ENCODE assay signal across 9 cellular contexts in the genomic region with DNA sequence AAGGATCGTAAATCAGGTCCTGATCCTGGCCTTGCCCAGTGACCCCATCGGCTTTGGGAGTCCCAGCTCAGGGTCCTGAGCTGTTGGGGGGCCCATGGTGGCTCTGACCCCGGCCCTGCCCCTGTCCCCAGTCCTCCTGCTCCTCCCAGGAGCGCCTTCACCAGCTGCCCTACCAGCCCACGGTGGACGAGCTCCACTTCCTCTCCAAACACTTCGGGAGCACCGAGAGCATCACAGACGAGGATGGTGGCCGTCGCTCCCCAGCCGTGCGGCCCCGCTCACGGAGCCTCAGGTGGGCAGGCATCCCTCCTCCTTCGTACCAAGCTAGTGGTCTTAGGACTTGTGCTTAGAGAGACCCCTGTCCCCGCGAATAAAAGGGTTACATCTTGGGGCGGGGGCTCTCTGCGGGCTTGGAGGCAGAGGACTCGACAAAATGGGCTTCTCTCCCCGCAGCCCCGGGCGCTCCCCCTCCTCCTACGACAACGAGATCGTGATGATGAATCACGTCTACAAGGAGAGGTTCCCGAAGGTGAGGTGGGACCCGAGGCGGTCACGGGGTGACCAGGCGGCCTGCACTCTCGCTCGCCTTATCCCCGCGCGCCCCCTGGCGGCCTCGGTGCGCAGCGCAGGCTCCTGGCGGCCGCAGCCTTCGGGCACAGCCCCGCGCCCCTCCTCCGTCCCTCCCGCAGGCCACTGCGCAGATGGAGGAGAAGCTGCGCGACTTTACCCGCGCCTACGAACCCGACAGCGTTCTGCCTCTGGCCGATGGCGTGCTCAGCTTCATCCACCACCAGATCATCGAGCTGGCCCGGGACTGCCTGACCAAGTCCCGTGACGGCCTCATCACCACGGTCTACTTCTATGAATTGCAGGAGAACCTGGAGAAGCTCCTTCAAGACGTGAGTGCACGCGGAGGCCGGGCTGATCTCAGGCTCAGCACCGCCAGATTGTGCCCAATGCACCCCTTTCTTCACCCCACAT. TPM values are rescaled to one million over a fixed set of nuclear protein-coding genes. Genes with fewer than 3 reads are reported as not detected.
DNase-seq lines count a peak whose midpoint lies in the region; ATAC-seq, FAIRE-seq and TF ChIP-seq lines count a peak whose summit lies in the region.
"Had no signal": no experiment of that assay in that cellular context is flagged by ENCODE, and none has a peak within 500 bp of the region (broad histone marks: within the 10 kb centered on the region; RNA-seq: fewer than 3 reads in every experiment).

No MANE protein-coding gene starts in this region.

- H3K27me3 Mint-ChIP-seq in activated T-cell treated with anti-CD3 and anti-CD28 coated beads, Interleukin-2, amount 50 U/mL, for 72 hours (ENCODE audit: low read depth) = peaks cover 30% of the 10 kb centered on the region
- H3K27me3 Mint-ChIP-seq in natural killer cell (ENCODE audit: low read depth in 2 of 2) = peaks cover 7 to 12% of the 10 kb centered on the region in 2 donors
- peaks cover 45% of the 10 kb centered on the region for H3K27me3 Mint-ChIP-seq in stimulated activated memory B cell treated with anti-CD40 and anti-IgM and Interleukin-4, amounts not matched to agents 10 μg/mL and 1 μg/mL and 100 μg/mL, for 72 hours

- TF ChIP-seq CTCF in esophagus squamous epithelium (IDR thresholded peaks at IDR 0.05) = peak; percentile 97 to 99 (median 99)
- peak; percentile 100 for TF ChIP-seq CTCF in natural killer cell (IDR thresholded peaks at IDR 0.05)

- H3K4me1 ChIP-seq in esophagus squamous epithelium = peaks cover 0 to 11% (median 9%) of the 10 kb centered on the region in 3 donors

- peak overlapping the region; percentile 81 to 86 for H3K4me3 Mint-ChIP-seq in activated T-cell treated with anti-CD3 and anti-CD28 coated beads, Interleukin-2, amount 50 U/mL, for 72 hours
- no peak overlapping the region for H3K4me3 Mint-ChIP-seq in natural killer cell
- H3K4me3 Mint-ChIP-seq in stimulated activated memory B cell treated with anti-CD40 and anti-IgM and Interleukin-4, amounts not matched to agents 10 μg/mL and 1 μg/mL and 100 μg/mL, for 72 hours = peak overlapping the region; percentile 60

- DNase-seq in GM04504 (ENCODE audit: low read depth) = peak; percentile 51
- peak; percentile 92 for DNase-seq in HTR-8/SVneo (ENCODE audit: insufficient read length, low spot score)
- peak; percentile 73 for DNase-seq in RCC 7860 (ENCODE audit: low spot score)
- DNase-seq in activated T-cell treated with anti-CD3 and anti-CD28 coated beads, Interleukin-2, amount 50 U/mL, for 72 hours = peak; percentile 91 to 96
- DNase-seq in esophagus squamous epithelium (lab: John Stamatoyannopoulos, UW) = no peak
- DNase-seq in natural killer cell = peak; percentile 88
- DNase-seq in NCI-H446 treated with DMSO at 0.1 percent for 48 hours (lab: John Stamatoyannopoulos, UW) = no peak

- H3K9me3 Mint-ChIP-seq in activated T-cell treated with anti-CD3 and anti-CD28 coated beads, Interleukin-2, amount 50 U/mL, for 72 hours = no peaks in the 10 kb centered on the region
- no peaks in the 10 kb centered on the region for H3K9me3 Mint-ChIP-seq in natural killer cell
- no peaks in the 10 kb centered on the region for H3K9me3 Mint-ChIP-seq in stimulated activated memory B cell treated with anti-CD40 and anti-IgM and Interleukin-4, amounts not matched to agents 10 μg/mL and 1 μg/mL and 100 μg/mL, for 72 hours

- H3K27ac ChIP-seq in esophagus squamous epithelium = no peak overlapping the region

- FAIRE-seq in HTR-8/SVneo (lab: Jason Lieb, UNC) = peak; percentile 89
- no peak for FAIRE-seq in RCC 7860 (lab: Jason Lieb, UNC)

- peaks cover 16% of the 10 kb centered on the region for H3K4me1 Mint-ChIP-seq in activated T-cell treated with anti-CD3 and anti-CD28 coated beads, Interleukin-2, amount 50 U/mL, for 72 hours (ENCODE audit: low read depth)
- peaks cover 6 to 7% of the 10 kb centered on the region in 2 donors for H3K4me1 Mint-ChIP-seq in natural killer cell
- H3K4me1 Mint-ChIP-seq in stimulated activated memory B cell treated with anti-CD40 and anti-IgM and Interleukin-4, amounts not matched to agents 10 μg/mL and 1 μg/mL and 100 μg/mL, for 72 hours = peaks cover 9% of the 10 kb centered on the region

- H3K4me3 ChIP-seq in esophagus squamous epithelium = peak overlapping the region in 2 of 4 donors; percentile 19 to 50

- H3K27ac Mint-ChIP-seq in activated T-cell treated with anti-CD3 and anti-CD28 coated beads, Interleukin-2, amount 50 U/mL, for 72 hours = no peak overlapping the region
- peak overlapping the region in 1 of 2 donors; percentile 69 for H3K27ac Mint-ChIP-seq in natural killer cell
- no peak overlapping the region for H3K27ac Mint-ChIP-seq in stimulated activated memory B cell treated with anti-CD40 and anti-IgM and Interleukin-4, amounts not matched to agents 10 μg/mL and 1 μg/mL and 100 μg/mL, for 72 hours

- no peak for TF ChIP-seq POLR2A in esophagus squamous epithelium (IDR thresholded peaks at IDR 0.05)

- ATAC-seq in activated T-cell treated with anti-CD3 and anti-CD28 coated beads, Interleukin-2, amount 50 U/mL, for 72 hours (replicated peaks in 1 of 2) = peak; percentile 97 to 98
- ATAC-seq in natural killer cell = peak; percentile 96 to 99 (median 98)
- ATAC-seq in stimulated activated memory B cell treated with anti-CD40 and anti-IgM and Interleukin-4, amounts not matched to agents 10 μg/mL and 1 μg/mL and 100 μg/mL, for 72 hours = peak; percentile 95

- intact Hi-C loops in esophagus squamous epithelium (cut with DNase I) (no loop called here), natural killer cell (cut with micrococcal nuclease) (loop anchor here (1.0 to 2.0 kb wide), 3 partner anchors 81 to 283 kb away; no protein-coding TSS in a partner anchor)

- H3K27me3 ChIP-seq in esophagus squamous epithelium = peaks cover 0 to 47% (median 2%) of the 10 kb centered on the region in 4 donors

- 22 to 29% methylated on average over 4 to 9 of the region's 69 CpGs for WGBS in esophagus squamous epithelium, 2 donors

- no peaks in the 10 kb centered on the region for H3K36me3 ChIP-seq in esophagus squamous epithelium

- H3K9me3 ChIP-seq in esophagus squamous epithelium = no peaks in the 10 kb centered on the region

- no peaks in the 10 kb centered on the region for H3K36me3 Mint-ChIP-seq in activated T-cell treated with anti-CD3 and anti-CD28 coated beads, Interleukin-2, amount 50 U/mL, for 72 hours (ENCODE audit: insufficient read depth in 2 of 2)
- H3K36me3 Mint-ChIP-seq in natural killer cell = no peaks in the 10 kb centered on the region
- H3K36me3 Mint-ChIP-seq in stimulated activated memory B cell treated with anti-CD40 and anti-IgM and Interleukin-4, amounts not matched to agents 10 μg/mL and 1 μg/mL and 100 μg/mL, for 72 hours = no peaks in the 10 kb centered on the region

RNA-seq across cellular contexts. Expression of a gene that starts 9.1 kb away (rescaled TPM):
- total RNA-seq in activated T-cell treated with anti-CD3 and anti-CD28 coated beads, Interleukin-2, amount 50 U/mL, for 72 hours = 1 to 10 TPM; 5.8 to 6.0 TPM
- total RNA-seq in esophagus squamous epithelium (under 1 TPM in 1 of 4 donors, not detected in 3; 0.42 TPM), natural killer cell (under 1 TPM in 2 of 3 donors, not detected in 1; 0.07 to 0.88 TPM)

RNA-seq across cellular contexts. Expression of a gene that starts 13.1 kb away (rescaled TPM):
- total RNA-seq in activated T-cell treated with anti-CD3 and anti-CD28 coated beads, Interleukin-2, amount 50 U/mL, for 72 hours = not detected
- total RNA-seq in esophagus squamous epithelium = not detected
- not detected for total RNA-seq in natural killer cell
- total RNA-seq: pulmonary artery endothelial cell had no signal

RNA-seq across cellular contexts. Expression of a gene that starts 33.8 kb away (rescaled TPM):
- total RNA-seq in activated T-cell treated with anti-CD3 and anti-CD28 coated beads, Interleukin-2, amount 50 U/mL, for 72 hours = 10 to 100 TPM; 34.5 to 39.1 TPM
- total RNA-seq in esophagus squamous epithelium (10 to 100 TPM; 12.3 to 27.9 (median 20.4) TPM), natural killer cell (10 to 100 TPM; 28.3 to 31.7 (median 31.2) TPM)

RNA-seq across cellular contexts. Expression of a gene that starts 39.6 kb away (rescaled TPM):
- total RNA-seq in activated T-cell treated with anti-CD3 and anti-CD28 coated beads, Interleukin-2, amount 50 U/mL, for 72 hours = under 1 TPM; 0.19 to 0.58 TPM
- total RNA-seq in esophagus squamous epithelium = not detected
- not detected for total RNA-seq in natural killer cell
- total RNA-seq: pulmonary artery endothelial cell had no signal

RNA-seq across cellular contexts. Expression of a gene that starts 41.1 kb away (rescaled TPM):
- total RNA-seq in activated T-cell treated with anti-CD3 and anti-CD28 coated beads, Interleukin-2, amount 50 U/mL, for 72 hours = 10 to 100 TPM; 29.6 to 31.1 TPM
- total RNA-seq in esophagus squamous epithelium = 10 to 100 TPM in 3 of 4 donors, 1 to 10 TPM in 1; 7.1 to 19.2 (median 14.9) TPM
- total RNA-seq in natural killer cell = 1 to 10 TPM; 6.6 to 8.7 (median 7.4) TPM

Comparison
In these comparisons a context has a peak if more than half of its experiments do, and no peak if none do; other contexts are left out.
1. DNase-seq: peak in GM04504 (single experiment), HTR-8/SVneo (single experiment), RCC 7860 (single experiment), activated T-cell treated with anti-CD3 and anti-CD28 coated beads, Interleukin-2, amount 50 U/mL, for 72 hours (2 of 2) and natural killer cell (single experiment); none in esophagus squamous epithelium (single experiment) and NCI-H446 treated with DMSO at 0.1 percent for 48 hours (single experiment).
2. Peak in every context shown above with its lines, with median percentiles within 50 percentile points of each other: ATAC-seq.